In the genomic region with DNA sequence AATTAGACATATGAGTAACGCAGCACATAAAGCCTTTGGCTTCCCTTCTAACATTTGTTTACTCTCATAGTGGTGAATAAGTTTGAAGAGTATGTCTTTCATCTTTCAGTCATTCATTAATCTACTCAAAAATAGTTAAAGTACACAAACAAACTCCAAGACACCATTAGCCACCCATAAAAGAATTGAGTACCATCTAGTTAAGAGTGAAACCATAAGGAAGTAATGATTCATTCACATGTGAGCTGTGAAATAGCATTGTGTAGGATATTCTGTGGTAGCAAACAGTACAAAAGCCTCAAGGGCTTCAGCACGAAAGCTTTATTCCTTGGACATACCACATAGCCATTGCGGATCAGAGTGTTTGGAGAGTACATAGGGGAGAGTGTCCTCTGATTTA, we compare ENCODE assay signal across 30 cellular contexts. TPM values are rescaled to one million over a fixed set of nuclear protein-coding genes. Genes with fewer than 3 reads are reported as not detected.
A peak's percentile ranks its signal among the peaks of the same experiment; 100 is the strongest.
DNase-seq lines count a peak whose midpoint lies in the region; ATAC-seq lines count a peak whose summit lies in the region.
"Had no signal": no experiment of that assay in that cellular context is flagged by ENCODE, and none has a peak within 500 bp of the region (broad histone marks: within the 10 kb centered on the region; RNA-seq: fewer than 3 reads in every experiment).

No MANE protein-coding gene starts in this region.

- H2BK120ac ChIP-seq in mesendoderm (ENCODE audit: low read depth, low read length): no peak overlapping the region

- H3K27ac Mint-ChIP-seq in stimulated activated effector memory CD8-positive, alpha-beta T cell treated with anti-CD3 and anti-CD28 coated beads, Interleukin-12 subunit alpha, Interleukin-12 subunit beta, amount 100 ng/mL, for 72 hours: no peak overlapping the region
- H3K27ac Mint-ChIP-seq: activated CD4-positive, alpha-beta T cell treated with anti-CD3 and anti-CD28 coated beads, Interleukin-2, amount 10 ng/mL, durations not matched to agents 7 days and 5 days; activated naive CD4-positive, alpha-beta T cell treated with anti-CD3 and anti-CD28 coated beads for 36 hours; activated T-cell treated with anti-CD3 and anti-CD28 coated beads, Interleukin-2, amount 50 U/mL, for 72 hours; CD4-positive, alpha-beta T cell had no signal

- H3K56ac ChIP-seq in mesendoderm (ENCODE audit: low read length): no peak overlapping the region

- H3K4me1 ChIP-seq in HUES48 (ENCODE audit: control insufficient read depth, insufficient read depth, low read length): peaks cover 41% of the 10 kb centered on the region
- H3K4me1 ChIP-seq in mesendoderm (ENCODE audit: control insufficient read depth, low read depth, low read length): no peaks in the 10 kb centered on the region
- H3K4me1 ChIP-seq: adrenal gland, pancreas, right atrium auricular region, tibial nerve had no signal

- no peaks in the 10 kb centered on the region for H3K36me3 Mint-ChIP-seq in stimulated activated effector memory CD8-positive, alpha-beta T cell treated with anti-CD3 and anti-CD28 coated beads, Interleukin-12 subunit alpha, Interleukin-12 subunit beta, amount 100 ng/mL, for 72 hours

- peaks cover 20% of the 10 kb centered on the region for H3K9me3 Mint-ChIP-seq in stimulated activated effector memory CD8-positive, alpha-beta T cell treated with anti-CD3 and anti-CD28 coated beads, Interleukin-12 subunit alpha, Interleukin-12 subunit beta, amount 100 ng/mL, for 72 hours

- H2BK15ac ChIP-seq in mesendoderm (replicated peaks; ENCODE audit: low read depth): no peak overlapping the region

- no peaks in the 10 kb centered on the region for H3K79me1 ChIP-seq in mesendoderm (ENCODE audit: low read length)

- no peak overlapping the region for H3K4me3 Mint-ChIP-seq in stimulated activated effector memory CD8-positive, alpha-beta T cell treated with anti-CD3 and anti-CD28 coated beads, Interleukin-12 subunit alpha, Interleukin-12 subunit beta, amount 100 ng/mL, for 72 hours
- H3K4me3 Mint-ChIP-seq: activated CD4-positive, alpha-beta T cell treated with anti-CD3 and anti-CD28 coated beads, Interleukin-2, amount 10 ng/mL, durations not matched to agents 7 days and 5 days; activated naive CD4-positive, alpha-beta T cell treated with anti-CD3 and anti-CD28 coated beads for 36 hours; activated T-cell treated with anti-CD3 and anti-CD28 coated beads, Interleukin-2, amount 50 U/mL, for 72 hours; CD4-positive, alpha-beta T cell; neural crest cell had no signal

- H3K9ac ChIP-seq in HUES48 (ENCODE audit: low read depth, low read length): no peak overlapping the region
- H3K9ac ChIP-seq in mesendoderm (ENCODE audit: low read length): no peak overlapping the region

- H4K8ac ChIP-seq in mesendoderm (ENCODE audit: low read depth, low read length): no peak overlapping the region

- no CpG with 5 or more reads among the region's 3 CpGs for WGBS in mesendoderm (ENCODE audit: extremely low coverage, insufficient coverage, low lambda C conversion rate)

- H2BK5ac ChIP-seq in mesendoderm (ENCODE audit: low read length): no peak overlapping the region

- H3K4me1 Mint-ChIP-seq in stimulated activated effector memory CD8-positive, alpha-beta T cell treated with anti-CD3 and anti-CD28 coated beads, Interleukin-12 subunit alpha, Interleukin-12 subunit beta, amount 100 ng/mL, for 72 hours: no peaks in the 10 kb centered on the region
- H3K4me1 Mint-ChIP-seq: activated CD4-positive, alpha-beta T cell treated with anti-CD3 and anti-CD28 coated beads, Interleukin-2, amount 10 ng/mL, durations not matched to agents 7 days and 5 days had no signal

- no peak overlapping the region for H4K5ac ChIP-seq in mesendoderm (ENCODE audit: low read length)

- no peak overlapping the region for H3K23ac ChIP-seq in mesendoderm (ENCODE audit: low read length)

- no peak for ATAC-seq in stimulated activated effector memory CD8-positive, alpha-beta T cell treated with anti-CD3 and anti-CD28 coated beads, Interleukin-12 subunit alpha, Interleukin-12 subunit beta, amount 100 ng/mL, for 72 hours
- ATAC-seq: activated T-cell treated with anti-CD3 and anti-CD28 coated beads, Interleukin-2, amount 50 U/mL, for 72 hours; Panc1; pancreas had no signal

- H3K36me3 ChIP-seq in HUES48 (ENCODE audit: control insufficient read depth, insufficient read depth, low read length) (0 out of 2 replicates have a peak, but pooled peaks cover 4% of the 10 kb centered on the region), mesendoderm (ENCODE audit: control insufficient read depth, insufficient read depth, low read length) (no peaks in the 10 kb centered on the region)
- H3K36me3 ChIP-seq: adrenal gland, brain microvascular endothelial cell, pancreas, right atrium auricular region, tibial nerve had no signal

- H3K27ac ChIP-seq in HUES48 (ENCODE audit: low read depth, low read length) (peak overlapping the region; percentile 21), mesendoderm (ENCODE audit: low read depth, low read length) (no peak overlapping the region)
- H3K27ac ChIP-seq: adrenal gland, brain microvascular endothelial cell, pancreas, right atrium auricular region, tibial nerve, VCaP had no signal

- H3K79me2 ChIP-seq in mesendoderm (ENCODE audit: control insufficient read depth, insufficient read depth, low read length): no peaks in the 10 kb centered on the region

- DNase-seq in NCI-H187 treated with DMSO at 0.1 percent for 48 hours (lab: John Stamatoyannopoulos, UW) (peak; percentile 85), NCI-H187 (lab: John Stamatoyannopoulos, UW) (no peak), astrocyte of the hippocampus (ENCODE audit: low read depth, low spot score) (peak; percentile 32), mesendoderm (no peak), retina (no peak), NCI-H1417 treated with DMSO at 0.1 percent for 48 hours (lab: John Stamatoyannopoulos, UW) (no peak)
- DNase-seq in stimulated activated effector memory CD8-positive, alpha-beta T cell treated with anti-CD3 and anti-CD28 coated beads, Interleukin-12 subunit alpha, Interleukin-12 subunit beta, amount 100 ng/mL, for 72 hours (ENCODE audit: low spot score in 2 of 2): no peak
- DNase-seq: activated CD4-positive, alpha-beta T cell treated with anti-CD3 and anti-CD28 coated beads, Interleukin-2, amount 10 ng/mL, durations not matched to agents 7 days and 5 days; activated naive CD4-positive, alpha-beta T cell treated with anti-CD3 and anti-CD28 coated beads for 36 hours; activated T-cell treated with anti-CD3 and anti-CD28 coated beads, Interleukin-2, amount 50 U/mL, for 72 hours; adrenal gland; AML-193; brain microvascular endothelial cell; CD4-positive, alpha-beta T cell; DMS 273 treated with DMSO at 0.1 percent for 48 hours; GDM1; head of caudate nucleus; kidney glomerular epithelial cell; mammary epithelial cell; NCI-H2171; NCI-H526; pancreas; SHP77; stimulated activated CD4-positive, alpha-beta T cell treated with anti-CD3 and anti-CD28 coated beads, Interleukin-2, amount 100 ng/mL, for 24 hours had no signal

- peak overlapping the region; percentile 55 for H3K4ac ChIP-seq in mesendoderm (ENCODE audit: low read depth, low read length)

- H2AK5ac ChIP-seq in mesendoderm (ENCODE audit: low read length): no peak overlapping the region

- no peaks in the 10 kb centered on the region for H3K9me3 ChIP-seq in HUES48 (ENCODE audit: control insufficient read depth, insufficient read depth, low read length)
- H3K9me3 ChIP-seq: adrenal gland, pancreas, right atrium auricular region, tibial nerve had no signal

- H3K27me3 ChIP-seq in HUES48 (ENCODE audit: control insufficient read depth, insufficient read depth, low read length): no peaks in the 10 kb centered on the region
- H3K27me3 ChIP-seq in mesendoderm (ENCODE audit: insufficient read depth, low read length, poor library complexity): no peaks in the 10 kb centered on the region
- H3K27me3 ChIP-seq: adrenal gland, brain microvascular endothelial cell, pancreas, right atrium auricular region, tibial nerve had no signal

- H3K4me3 ChIP-seq in HUES48 (ENCODE audit: low read depth, low read length) (no peak overlapping the region), mesendoderm (ENCODE audit: low read length) (no peak overlapping the region)
- H3K4me3 ChIP-seq: adrenal gland, pancreas, right atrium auricular region, tibial nerve had no signal

- no peak overlapping the region for H3K4me2 ChIP-seq in mesendoderm (ENCODE audit: low read length)

- no peak overlapping the region for H3K18ac ChIP-seq in mesendoderm (ENCODE audit: low read length)

RNA-seq across cellular contexts. Expression of a gene that starts 13.9 kb away (rescaled TPM):
- polyA plus RNA-seq in mesendoderm (2013, experiment 1 of 2): 13.2 TPM
- 13.0 TPM for polyA plus RNA-seq in mesendoderm (2013, experiment 2 of 2)

Comparison
In these comparisons a context has a peak if more than half of its experiments do, and no peak if none do; other contexts are left out.
1. DNase-seq: peak in NCI-H187 treated with DMSO at 0.1 percent for 48 hours (single experiment) and astrocyte of the hippocampus (single experiment); none in NCI-H187 (0 of 2), mesendoderm (single experiment), stimulated activated effector memory CD8-positive, alpha-beta T cell treated with anti-CD3 and anti-CD28 coated beads, Interleukin-12 subunit alpha, Interleukin-12 subunit beta, amount 100 ng/mL, for 72 hours (0 of 2), retina (single experiment) and NCI-H1417 treated with DMSO at 0.1 percent for 48 hours (single experiment).